Comparison of ENCODE assay signal across 13 cellular contexts in the genomic region with DNA sequence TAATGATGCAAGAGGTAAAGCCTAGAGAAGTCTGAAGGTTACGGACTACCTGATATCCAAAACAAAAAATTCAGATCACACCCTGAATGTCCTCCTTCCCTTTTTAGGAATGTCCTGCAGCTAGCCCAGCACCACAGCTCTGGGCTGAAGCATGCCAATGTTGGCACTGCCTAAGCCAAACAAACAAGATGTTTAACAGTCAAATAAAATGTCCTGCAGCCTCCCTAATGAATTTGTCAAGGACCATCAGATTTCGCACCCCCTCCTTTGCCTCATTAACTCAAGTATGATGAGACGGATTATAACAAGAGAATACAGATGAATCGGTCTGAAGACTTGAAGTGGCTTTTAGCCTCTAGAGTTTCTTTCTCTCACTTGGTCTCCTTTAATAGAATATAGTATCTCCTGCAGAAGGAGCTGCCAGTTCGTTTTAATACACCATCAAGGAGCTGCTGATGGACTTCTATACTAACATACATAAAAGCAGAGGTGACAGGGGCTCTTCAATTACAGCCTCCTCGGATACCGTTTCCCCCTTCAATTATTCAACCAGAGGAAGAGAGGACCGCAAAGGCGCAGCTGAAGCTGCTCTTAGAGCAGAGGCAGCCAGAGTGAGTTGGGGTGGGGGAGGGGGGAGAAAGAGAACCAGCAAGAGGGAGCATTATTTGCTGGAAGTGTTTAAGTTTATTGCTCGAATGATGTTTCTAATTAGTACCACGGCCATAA. TPM values are rescaled to one million over a fixed set of nuclear protein-coding genes. Genes with fewer than 3 reads are reported as not detected.
A peak's percentile ranks its signal among the peaks of the same experiment; 100 is the strongest.
DNase-seq lines count a peak whose midpoint lies in the region; ATAC-seq, FAIRE-seq and TF ChIP-seq lines count a peak whose summit lies in the region.
"Had no signal": no experiment of that assay in that cellular context is flagged by ENCODE, and none has a peak within 500 bp of the region (broad histone marks: within the 10 kb centered on the region; RNA-seq: fewer than 3 reads in every experiment).

No MANE protein-coding gene starts in this region.

- peaks cover 24 to 55% (median 36%) of the 10 kb centered on the region in 3 donors for H3K36me3 Mint-ChIP-seq in CD8-positive, alpha-beta memory T cell

- peak overlapping the region in 2 of 8 donors; percentile 24 to 53 for H3K27ac Mint-ChIP-seq in CD8-positive, alpha-beta memory T cell
- H3K27ac Mint-ChIP-seq: HFFc6 had no signal

- no peaks in the 10 kb centered on the region for H3K9me3 ChIP-seq in gastrocnemius medialis
- no peaks in the 10 kb centered on the region for H3K9me3 ChIP-seq in CD8-positive, alpha-beta memory T cell (ENCODE audit: low read length)

- peaks cover 0 to 3% of the 10 kb centered on the region in 2 donors for H3K4me1 ChIP-seq in gastrocnemius medialis
- H3K4me1 ChIP-seq in CD8-positive, alpha-beta memory T cell (ENCODE audit: insufficient read depth, low read length) = no peaks in the 10 kb centered on the region

- peaks cover 0 to 5% (median 3%) of the 10 kb centered on the region in 3 donors for H3K4me1 Mint-ChIP-seq in CD8-positive, alpha-beta memory T cell

- TF ChIP-seq POLR2A in gastrocnemius medialis (IDR thresholded peaks at IDR 0.05) (no peak), H54 (IDR thresholded peaks at IDR 0.05; ENCODE audit: low read depth, low read length) (no peak)

- CTCF ChIA-PET in CD8-positive, alpha-beta memory T cell (lab: Charles Lee) = no interaction called here

- TF ChIP-seq CTCF in HFF-Myc (IDR thresholded peaks at IDR 0.05; ENCODE audit: low read depth, low read length, missing control alignments) = no peak
- no peak for TF ChIP-seq CTCF in gastrocnemius medialis (IDR thresholded peaks at IDR 0.05 in 4 of 5, conservative IDR thresholded peaks at IDR 0.05 in 1 of 5)

- in situ Hi-C loops in gastrocnemius medialis (cut with MboI; ENCODE audit: low sequenced_read_pairs in 4 of 4) = no loop called here

- intact Hi-C loops in gastrocnemius medialis (cut with DNase I; ENCODE audit: low total_unique reads) = no loop called here

- POLR2A ChIA-PET in CD8-positive, alpha-beta memory T cell (lab: Charles Lee) = no interaction called here

- FAIRE-seq in H54 (lab: Jason Lieb, UNC) = no peak

- no peaks in the 10 kb centered on the region for H3K27me3 ChIP-seq in gastrocnemius medialis
- no peaks in the 10 kb centered on the region for H3K27me3 ChIP-seq in CD8-positive, alpha-beta memory T cell (ENCODE audit: insufficient read depth, low read length, poor library complexity, severe bottlenecking)

- H3K4me3 ChIP-seq in HFF-Myc (replicated peaks; ENCODE audit: low read depth, low read length) (peak overlapping the region; percentile 34), iPS-11a (ENCODE audit: low read depth, low read length) (peak overlapping the region; percentile 46), gastrocnemius medialis (peak overlapping the region; percentile 8 to 49 (median 48))
- H3K4me3 ChIP-seq in CD8-positive, alpha-beta memory T cell (ENCODE audit: low read length) = no peak overlapping the region

- no peaks in the 10 kb centered on the region for H3K36me3 ChIP-seq in gastrocnemius medialis
- peaks cover 9% of the 10 kb centered on the region for H3K36me3 ChIP-seq in CD8-positive, alpha-beta memory T cell (ENCODE audit: insufficient read depth, low read length)

- H3K9me3 Mint-ChIP-seq in CD8-positive, alpha-beta memory T cell = peaks cover 0 to 2% (median 0%) of the 10 kb centered on the region in 5 donors

- H3K27me3 Mint-ChIP-seq in CD8-positive, alpha-beta memory T cell = peaks cover 0 to 2% of the 10 kb centered on the region in 2 donors

- no peak overlapping the region for H3K27ac ChIP-seq in gastrocnemius medialis
- no peak overlapping the region for H3K27ac ChIP-seq in CD8-positive, alpha-beta memory T cell (ENCODE audit: low read depth, low read length)
- H3K27ac ChIP-seq: KMS-11 had no signal

- ATAC-seq in SK-N-SH treated with all-trans-retinoic acid at 6 μM for 48 hours (no peak), gastrocnemius medialis (peak in 1 of 2 donors; percentile 30), GM21737 (IDR thresholded peaks at IDR 0.05; ENCODE audit: unreplicated experiment) (no peak), HG02938 (IDR thresholded peaks at IDR 0.05; ENCODE audit: unreplicated experiment) (no peak)

- no peak overlapping the region for H3K4me3 Mint-ChIP-seq in CD8-positive, alpha-beta memory T cell
- H3K4me3 Mint-ChIP-seq: HFFc6 had no signal

- DNase-seq in HFF-Myc (ENCODE audit: extremely low read depth, low read depth) (no peak), gastrocnemius medialis (no peak), H54 (ENCODE audit: insufficient read length, low spot score) (no peak)
- no peak for DNase-seq in CD8-positive, alpha-beta memory T cell
- DNase-seq: activated T-cell treated with anti-CD3 and anti-CD28 coated beads for 4 hours, HFFc6, SIG-M5 had no signal

TF ChIP-seq in SK-N-SH treated with all-trans-retinoic acid at 6 μM for 48 hours, 23 proteins besides CTCF, POLR2A, EP300 and RAD21:
- TF ChIP-seq ARNTL (CRISPR knock-in tag; IDR thresholded peaks at IDR 0.05; ENCODE audit: borderline replicate concordance, low read depth) = no peak
- TF ChIP-seq ZNF70 (CRISPR knock-in tag; IDR thresholded peaks at IDR 0.05) = peak; percentile 70

RNA-seq across cellular contexts. Expression of a gene that starts 3.0 kb away (rescaled TPM):
- 1 to 10 TPM in 1 of 4 donors, not detected in 3; 2.0 TPM for total RNA-seq in gastrocnemius medialis
- total RNA-seq in CD8-positive, alpha-beta memory T cell = not detected
- polyA plus RNA-seq in CD8-positive, alpha-beta memory T cell = not detected
- total RNA-seq: HFFc6, temporal lobe had no signal
